10 cellular contexts compared by ENCODE assay signal in genomic region chr5:60248900-60249299, GRCh38.
A peak's percentile ranks its signal among the peaks of the same experiment; 100 is the strongest.
DNase-seq lines count a peak whose midpoint lies in the region; ATAC-seq and TF ChIP-seq lines count a peak whose summit lies in the region.
"Had no signal": no experiment of that assay in that cellular context is flagged by ENCODE, and none has a peak within 500 bp of the region (broad histone marks: within the 10 kb centered on the region; RNA-seq: fewer than 3 reads in every experiment).

No MANE protein-coding gene starts in this region.

- H4K20me1 ChIP-seq in KMS-11 (ENCODE audit: insufficient read depth), result no peaks in the 10 kb centered on the region

- H2AFZ ChIP-seq in KMS-11 (ENCODE audit: low read depth), result no peak overlapping the region

- no peaks in the 10 kb centered on the region for H3K79me2 ChIP-seq in KMS-11 (ENCODE audit: insufficient read depth, low read depth)

- H3K4me3 ChIP-seq in KMS-11 (IDR thresholded peaks at IDR 0.05; ENCODE audit: insufficient read depth, low read depth, low read length), result no peak overlapping the region
- H3K4me3 ChIP-seq in lower lobe of right lung, result no peak overlapping the region

- no peaks in the 10 kb centered on the region for H3K27me3 Mint-ChIP-seq in T-helper 2 cell treated with Interferon-gamma antibody and Interleukin-4, amounts not matched to agents 5 μg/mL and 100 μg/mL, for 36 hours (ENCODE audit: low read depth)
- no peaks in the 10 kb centered on the region for H3K27me3 Mint-ChIP-seq in activated naive CD4-positive, alpha-beta T cell treated with anti-CD3 and anti-CD28 coated beads for 36 hours (ENCODE audit: low read depth)
- peaks cover 0 to 4% (median 2%) of the 10 kb centered on the region in 3 donors for H3K27me3 Mint-ChIP-seq in immature natural killer cell (ENCODE audit: low read depth in 3 of 3)
- H3K27me3 Mint-ChIP-seq: activated naive CD8-positive, alpha-beta T cell treated with anti-CD3 and anti-CD28 coated beads, Interleukin-2, amount 10 ng/mL, durations not matched to agents 7 days and 5 days had no signal

- intact Hi-C loops in lower lobe of right lung (cut with DNase I), result no loop called here
- intact Hi-C loops in activated naive CD4-positive, alpha-beta T cell treated with anti-CD3 and anti-CD28 coated beads for 36 hours (cut with micrococcal nuclease), result no loop called here

- peaks cover 3% of the 10 kb centered on the region for H3K9me3 ChIP-seq in lower lobe of right lung

- no peaks in the 10 kb centered on the region for H3K36me3 ChIP-seq in KMS-11 (ENCODE audit: insufficient read depth)
- no peaks in the 10 kb centered on the region for H3K36me3 ChIP-seq in lower lobe of right lung

- TF ChIP-seq CTCF in KMS-11 (conservative IDR thresholded peaks at IDR 0.05; ENCODE audit: low read depth, low read length), result no peak
- no peak for TF ChIP-seq CTCF in lower lobe of right lung (IDR thresholded peaks at IDR 0.05)

- no peaks in the 10 kb centered on the region for H3K9me3 Mint-ChIP-seq in T-helper 2 cell treated with Interferon-gamma antibody and Interleukin-4, amounts not matched to agents 5 μg/mL and 100 μg/mL, for 36 hours
- no peaks in the 10 kb centered on the region for H3K9me3 Mint-ChIP-seq in activated naive CD4-positive, alpha-beta T cell treated with anti-CD3 and anti-CD28 coated beads for 36 hours
- H3K9me3 Mint-ChIP-seq in immature natural killer cell, result peaks cover 0 to 11% (median 7%) of the 10 kb centered on the region in 6 donors
- H3K9me3 Mint-ChIP-seq: activated naive CD8-positive, alpha-beta T cell treated with anti-CD3 and anti-CD28 coated beads, Interleukin-2, amount 10 ng/mL, durations not matched to agents 7 days and 5 days had no signal

- no peaks in the 10 kb centered on the region for H3K4me1 Mint-ChIP-seq in T-helper 2 cell treated with Interferon-gamma antibody and Interleukin-4, amounts not matched to agents 5 μg/mL and 100 μg/mL, for 36 hours (ENCODE audit: low read depth)
- no peaks in the 10 kb centered on the region for H3K4me1 Mint-ChIP-seq in activated naive CD4-positive, alpha-beta T cell treated with anti-CD3 and anti-CD28 coated beads for 36 hours (ENCODE audit: low read depth)
- H3K4me1 Mint-ChIP-seq in immature natural killer cell, result no peaks in the 10 kb centered on the region
- H3K4me1 Mint-ChIP-seq: activated naive CD8-positive, alpha-beta T cell treated with anti-CD3 and anti-CD28 coated beads, Interleukin-2, amount 10 ng/mL, durations not matched to agents 7 days and 5 days had no signal

- no peak overlapping the region for H3K9ac ChIP-seq in KMS-11

- CTCF ChIA-PET in activated naive CD4-positive, alpha-beta T cell treated with anti-CD3 and anti-CD28 coated beads for 36 hours (lab: Charles Lee), result interaction anchor here (1.1 kb wide), 1 partner anchor 9 kb away, joined by 4 read pairs; no protein-coding TSS in a partner anchor

- no peak overlapping the region for H3K4me2 ChIP-seq in KMS-11

- DNase-seq in lower lobe of right lung, result no peak
- DNase-seq in T-helper 2 cell treated with Interferon-gamma antibody and Interleukin-4, amounts not matched to agents 5 μg/mL and 100 μg/mL, for 36 hours (ENCODE audit: low spot score), result no peak
- DNase-seq in activated naive CD4-positive, alpha-beta T cell treated with anti-CD3 and anti-CD28 coated beads for 36 hours, result no peak
- DNase-seq in immature natural killer cell, result no peak
- no peak for DNase-seq in ureter (ENCODE audit: low spot score)
- DNase-seq: activated naive CD8-positive, alpha-beta T cell treated with anti-CD3 and anti-CD28 coated beads, Interleukin-2, amount 10 ng/mL, durations not matched to agents 7 days and 5 days; PC-3 had no signal

- H3K27ac Mint-ChIP-seq in T-helper 2 cell treated with Interferon-gamma antibody and Interleukin-4, amounts not matched to agents 5 μg/mL and 100 μg/mL, for 36 hours, result no peak overlapping the region
- no peak overlapping the region for H3K27ac Mint-ChIP-seq in activated naive CD4-positive, alpha-beta T cell treated with anti-CD3 and anti-CD28 coated beads for 36 hours
- no peak overlapping the region for H3K27ac Mint-ChIP-seq in immature natural killer cell
- H3K27ac Mint-ChIP-seq: activated naive CD8-positive, alpha-beta T cell treated with anti-CD3 and anti-CD28 coated beads, Interleukin-2, amount 10 ng/mL, durations not matched to agents 7 days and 5 days had no signal

- no peak overlapping the region for H3K4me3 Mint-ChIP-seq in T-helper 2 cell treated with Interferon-gamma antibody and Interleukin-4, amounts not matched to agents 5 μg/mL and 100 μg/mL, for 36 hours
- no peak overlapping the region for H3K4me3 Mint-ChIP-seq in activated naive CD4-positive, alpha-beta T cell treated with anti-CD3 and anti-CD28 coated beads for 36 hours
- H3K4me3 Mint-ChIP-seq in immature natural killer cell, result no peak overlapping the region
- H3K4me3 Mint-ChIP-seq: activated naive CD8-positive, alpha-beta T cell treated with anti-CD3 and anti-CD28 coated beads, Interleukin-2, amount 10 ng/mL, durations not matched to agents 7 days and 5 days had no signal

- H3K27ac ChIP-seq in KMS-11, result peak overlapping the region; percentile 25; the same call in 1 of the 2 replicates
- no peak overlapping the region for H3K27ac ChIP-seq in lower lobe of right lung

- ATAC-seq in GM18867 (IDR thresholded peaks at IDR 0.05; ENCODE audit: unreplicated experiment) (peak; percentile 91), HG02642 (IDR thresholded peaks at IDR 0.05; ENCODE audit: poor library complexity, unreplicated experiment) (peak; percentile 97), lower lobe of right lung (peak; percentile 57 to 82)
- ATAC-seq: PC-3 had no signal

- no peaks in the 10 kb centered on the region for H3K27me3 ChIP-seq in KMS-11 (ENCODE audit: insufficient read depth, low read depth)
- H3K27me3 ChIP-seq in lower lobe of right lung (ENCODE audit: low read depth), result no peaks in the 10 kb centered on the region

- peaks cover 18% of the 10 kb centered on the region for H3K4me1 ChIP-seq in KMS-11 (ENCODE audit: low read depth, poor library complexity, severe bottlenecking)
- no peaks in the 10 kb centered on the region for H3K4me1 ChIP-seq in lower lobe of right lung

- no peaks in the 10 kb centered on the region for H3K36me3 Mint-ChIP-seq in T-helper 2 cell treated with Interferon-gamma antibody and Interleukin-4, amounts not matched to agents 5 μg/mL and 100 μg/mL, for 36 hours (ENCODE audit: low read depth)
- no peaks in the 10 kb centered on the region for H3K36me3 Mint-ChIP-seq in activated naive CD4-positive, alpha-beta T cell treated with anti-CD3 and anti-CD28 coated beads for 36 hours (ENCODE audit: low read depth)
- no peaks in the 10 kb centered on the region for H3K36me3 Mint-ChIP-seq in immature natural killer cell
- H3K36me3 Mint-ChIP-seq: activated naive CD8-positive, alpha-beta T cell treated with anti-CD3 and anti-CD28 coated beads, Interleukin-2, amount 10 ng/mL, durations not matched to agents 7 days and 5 days had no signal
